22 cellular contexts compared by ENCODE assay signal in the genomic region with DNA sequence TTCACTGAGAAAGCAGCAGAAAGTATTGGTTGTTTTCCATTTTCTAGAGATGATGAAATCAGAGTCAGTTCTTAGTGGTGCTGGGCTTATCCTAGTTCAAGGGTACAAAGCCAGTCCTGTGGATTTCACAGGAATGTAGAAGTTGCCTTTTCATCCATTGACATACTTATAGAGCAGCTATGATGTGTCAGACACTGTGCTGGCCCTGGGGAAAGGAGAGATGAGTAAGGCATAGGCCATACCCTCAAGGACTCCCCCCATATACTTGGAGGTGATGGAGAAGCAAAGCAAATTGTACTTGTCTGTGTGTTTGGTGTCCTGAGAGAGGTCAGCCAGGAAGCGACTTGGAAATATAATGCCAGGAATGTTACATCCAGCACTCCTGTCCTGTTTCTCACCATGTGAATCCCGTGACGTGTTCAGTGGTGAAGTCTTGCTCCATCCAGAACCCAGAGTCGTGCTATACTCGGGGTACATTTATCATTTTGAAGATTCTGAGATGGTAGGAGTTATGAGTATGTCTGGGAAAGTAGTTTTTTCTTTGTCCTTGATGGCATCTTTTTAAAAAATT. TPM values are rescaled to one million over a fixed set of nuclear protein-coding genes. Genes with fewer than 3 reads are reported as not detected.
DNase-seq lines count a peak whose midpoint lies in the region; ATAC-seq and TF ChIP-seq lines count a peak whose summit lies in the region.
"Had no signal": no experiment of that assay in that cellular context is flagged by ENCODE, and none has a peak within 500 bp of the region (broad histone marks: within the 10 kb centered on the region; RNA-seq: fewer than 3 reads in every experiment).

No MANE protein-coding gene starts in this region.

- no peak overlapping the region for H3K4me3 Mint-ChIP-seq in CD8-positive, alpha-beta T cell
- H3K4me3 Mint-ChIP-seq: activated B cell treated with CpG ODN at 0.5 μM for 24 hours; CD4-positive, CD25-positive, alpha-beta regulatory T cell had no signal

- CTCF ChIA-PET in CD8-positive, alpha-beta T cell (lab: Charles Lee) = no interaction called here

- no peaks in the 10 kb centered on the region for H3K9me3 Mint-ChIP-seq in CD8-positive, alpha-beta T cell
- H3K9me3 Mint-ChIP-seq: activated B cell treated with CpG ODN at 0.5 μM for 24 hours; CD4-positive, CD25-positive, alpha-beta regulatory T cell had no signal

- TF ChIP-seq POLR2A in esophagus squamous epithelium (IDR thresholded peaks at IDR 0.05) (no peak), suprapubic skin (IDR thresholded peaks at IDR 0.05) (no peak)

- H3K27me3 ChIP-seq in CD8-positive, alpha-beta T cell (ENCODE audit: insufficient read depth, low read length) = no peaks in the 10 kb centered on the region
- no peaks in the 10 kb centered on the region for H3K27me3 ChIP-seq in osteoblast (ENCODE audit: insufficient read depth, low read length)
- no peaks in the 10 kb centered on the region for H3K27me3 ChIP-seq in esophagus squamous epithelium
- no peaks in the 10 kb centered on the region for H3K27me3 ChIP-seq in suprapubic skin
- H3K27me3 ChIP-seq: gastroesophageal sphincter, right lobe of liver, tibial nerve had no signal

- H4K20me1 ChIP-seq in osteoblast (ENCODE audit: insufficient read depth, low read length) = peaks cover 19% of the 10 kb centered on the region

- no peak for TF ChIP-seq EP300 in suprapubic skin (IDR thresholded peaks at IDR 0.05)

- no peak overlapping the region for H3K4me2 ChIP-seq in osteoblast (ENCODE audit: insufficient read depth, low read length)
- H3K4me2 ChIP-seq: PC-9 had no signal

- H3K4me3 ChIP-seq in CD8-positive, alpha-beta T cell (ENCODE audit: low read depth, low read length) = no peak overlapping the region
- H3K4me3 ChIP-seq in osteoblast (ENCODE audit: insufficient read depth, low read length) = no peak overlapping the region
- no peak overlapping the region for H3K4me3 ChIP-seq in esophagus squamous epithelium
- H3K4me3 ChIP-seq in suprapubic skin = no peak overlapping the region
- H3K4me3 ChIP-seq: gastroesophageal sphincter, PC-9, right lobe of liver, tibial nerve had no signal

- peaks cover 60% of the 10 kb centered on the region for H3K36me3 ChIP-seq in CD8-positive, alpha-beta T cell (ENCODE audit: insufficient read depth, low read length)
- peaks cover 68% of the 10 kb centered on the region for H3K36me3 ChIP-seq in osteoblast (ENCODE audit: insufficient read depth, low read length)
- H3K36me3 ChIP-seq in esophagus squamous epithelium = peaks cover 0 to 95% (median 50%) of the 10 kb centered on the region in 3 donors
- H3K36me3 ChIP-seq in suprapubic skin = peaks cover 77% of the 10 kb centered on the region

- intact Hi-C loops in CD8-positive, alpha-beta T cell (cut with DNase I, micrococcal nuclease) = no loop called here
- intact Hi-C loops in esophagus squamous epithelium (cut with DNase I) = no loop called here

- no peak for ATAC-seq in CD8-positive, alpha-beta T cell
- no peak for ATAC-seq in GM21737 (IDR thresholded peaks at IDR 0.05; ENCODE audit: unreplicated experiment)
- ATAC-seq: gastroesophageal sphincter, right lobe of liver had no signal

- H2AFZ ChIP-seq in osteoblast (ENCODE audit: low read length) = no peak overlapping the region
- H2AFZ ChIP-seq: parathyroid adenoma, PC-9 had no signal

- peaks cover 43% of the 10 kb centered on the region for H3K4me1 Mint-ChIP-seq in CD8-positive, alpha-beta T cell (ENCODE audit: low read depth)

- no peak for DNase-seq in CD8-positive, alpha-beta T cell
- peak; percentile 39 for DNase-seq in ELR (ENCODE audit: low read depth)
- peak; percentile 50 for DNase-seq in osteoblast (ENCODE audit: insufficient read length, low spot score, missing footprints)
- no peak for DNase-seq in esophagus squamous epithelium (lab: John Stamatoyannopoulos, UW)
- no peak for DNase-seq in suprapubic skin (ENCODE audit: low spot score in 2 of 2)
- DNase-seq: activated B cell treated with CpG ODN at 0.5 μM for 24 hours; activated CD4-positive, alpha-beta T cell treated with anti-CD3 and anti-CD28 coated beads, Interleukin-2, amount 50 U/mL, for 48 hours; CD4-positive, CD25-positive, alpha-beta regulatory T cell; cerebellar nuclear complex; effector memory CD4-positive, alpha-beta T cell; NCI-H146; NCI-H524 treated with DMSO at 0.1 percent for 48 hours; NK-92 treated with Interleukin-12 subunit alpha and Interleukin-12 subunit beta, amount 100 ng/mL, for 24 hours; PC-9; right lobe of liver; Right ventricle myocardium superior; stimulated activated naive CD4-positive, alpha-beta T cell treated with Interleukin-2 at 50 U/mL for 16 hours had no signal

- no peak overlapping the region for H3K27ac ChIP-seq in CD8-positive, alpha-beta T cell (ENCODE audit: low read depth, low read length)
- peak overlapping the region; percentile 27 for H3K27ac ChIP-seq in angular gyrus (ENCODE audit: low read depth, low read length)
- no peak overlapping the region for H3K27ac ChIP-seq in osteoblast (ENCODE audit: low read depth, low read length)
- no peak overlapping the region for H3K27ac ChIP-seq in esophagus squamous epithelium
- no peak overlapping the region for H3K27ac ChIP-seq in suprapubic skin
- H3K27ac ChIP-seq: gastroesophageal sphincter, parathyroid adenoma, PC-9, right lobe of liver had no signal

- no peaks in the 10 kb centered on the region for H3K27me3 Mint-ChIP-seq in CD8-positive, alpha-beta T cell (ENCODE audit: low read depth)
- H3K27me3 Mint-ChIP-seq: activated B cell treated with CpG ODN at 0.5 μM for 24 hours; CD4-positive, CD25-positive, alpha-beta regulatory T cell had no signal

- peaks cover 83% of the 10 kb centered on the region for H3K36me3 Mint-ChIP-seq in CD8-positive, alpha-beta T cell

- WGBS in esophagus squamous epithelium, 2 donors = 92 to 93% methylated on average over 5 of the region's 5 CpGs
- WGBS in suprapubic skin = 90% methylated on average over 5 of the region's 5 CpGs

- POLR2A ChIA-PET in CD8-positive, alpha-beta T cell (lab: Charles Lee) = interaction anchor here (1.1 kb wide), 1 partner anchor 14 kb away, joined by 3 read pairs; no protein-coding TSS in a partner anchor

- peaks cover 27% of the 10 kb centered on the region for H3K4me1 ChIP-seq in CD8-positive, alpha-beta T cell (ENCODE audit: insufficient read depth, low read length)
- H3K4me1 ChIP-seq in osteoblast (ENCODE audit: insufficient read depth, low read length) (peaks cover 15% of the 10 kb centered on the region), esophagus squamous epithelium (peaks cover 0 to 26% (median 0%) of the 10 kb centered on the region in 3 donors), suprapubic skin (peaks cover 5% of the 10 kb centered on the region)
- H3K4me1 ChIP-seq: parathyroid adenoma had no signal

- no peaks in the 10 kb centered on the region for H3K9me3 ChIP-seq in CD8-positive, alpha-beta T cell (ENCODE audit: low read length)
- H3K9me3 ChIP-seq in osteoblast (ENCODE audit: low read depth, low read length) (no peaks in the 10 kb centered on the region), esophagus squamous epithelium (no peaks in the 10 kb centered on the region), suprapubic skin (no peaks in the 10 kb centered on the region)
- H3K9me3 ChIP-seq: gastroesophageal sphincter, right lobe of liver, tibial nerve had no signal

- no peak for TF ChIP-seq CTCF in CD8-positive, alpha-beta T cell (IDR thresholded peaks at IDR 0.05)
- no peak for TF ChIP-seq CTCF in osteoblast (IDR thresholded peaks at IDR 0.05; ENCODE audit: extremely low read depth, low read depth, low read length)
- no peak for TF ChIP-seq CTCF in esophagus squamous epithelium (IDR thresholded peaks at IDR 0.05)
- TF ChIP-seq CTCF in suprapubic skin (IDR thresholded peaks at IDR 0.05) = no peak

- peaks cover 36% of the 10 kb centered on the region for H3K79me2 ChIP-seq in osteoblast (ENCODE audit: insufficient read depth, low read length)
- H3K79me2 ChIP-seq: parathyroid adenoma had no signal

- peak overlapping the region; percentile 55 for H3K27ac Mint-ChIP-seq in CD8-positive, alpha-beta T cell
- H3K27ac Mint-ChIP-seq: activated B cell treated with CpG ODN at 0.5 μM for 24 hours had no signal

RNA-seq across cellular contexts. Expression of gene ERCC5, which starts 22.6 kb away (rescaled TPM):
- 100 to 1,000 TPM; 109 to 121 TPM for total RNA-seq in CD8-positive, alpha-beta T cell
- total RNA-seq in osteoblast (99.2 and 103 TPM in 2 replicates), esophagus squamous epithelium (10 to 100 TPM; 34.9 to 70.1 (median 48.3) TPM), suprapubic skin (100 to 1,000 TPM in 1 of 4 donors, 10 to 100 TPM in 3; 31.6 to 144 (median 52.2) TPM)

Comparison
In these comparisons a context has a peak if more than half of its experiments do, and no peak if none do; other contexts are left out.
1. DNase-seq: peak in ELR (single experiment) and osteoblast (single experiment); none in CD8-positive, alpha-beta T cell (0 of 7), esophagus squamous epithelium (single experiment) and suprapubic skin (0 of 2).